9 cellular contexts compared by ENCODE assay signal in the genomic region with DNA sequence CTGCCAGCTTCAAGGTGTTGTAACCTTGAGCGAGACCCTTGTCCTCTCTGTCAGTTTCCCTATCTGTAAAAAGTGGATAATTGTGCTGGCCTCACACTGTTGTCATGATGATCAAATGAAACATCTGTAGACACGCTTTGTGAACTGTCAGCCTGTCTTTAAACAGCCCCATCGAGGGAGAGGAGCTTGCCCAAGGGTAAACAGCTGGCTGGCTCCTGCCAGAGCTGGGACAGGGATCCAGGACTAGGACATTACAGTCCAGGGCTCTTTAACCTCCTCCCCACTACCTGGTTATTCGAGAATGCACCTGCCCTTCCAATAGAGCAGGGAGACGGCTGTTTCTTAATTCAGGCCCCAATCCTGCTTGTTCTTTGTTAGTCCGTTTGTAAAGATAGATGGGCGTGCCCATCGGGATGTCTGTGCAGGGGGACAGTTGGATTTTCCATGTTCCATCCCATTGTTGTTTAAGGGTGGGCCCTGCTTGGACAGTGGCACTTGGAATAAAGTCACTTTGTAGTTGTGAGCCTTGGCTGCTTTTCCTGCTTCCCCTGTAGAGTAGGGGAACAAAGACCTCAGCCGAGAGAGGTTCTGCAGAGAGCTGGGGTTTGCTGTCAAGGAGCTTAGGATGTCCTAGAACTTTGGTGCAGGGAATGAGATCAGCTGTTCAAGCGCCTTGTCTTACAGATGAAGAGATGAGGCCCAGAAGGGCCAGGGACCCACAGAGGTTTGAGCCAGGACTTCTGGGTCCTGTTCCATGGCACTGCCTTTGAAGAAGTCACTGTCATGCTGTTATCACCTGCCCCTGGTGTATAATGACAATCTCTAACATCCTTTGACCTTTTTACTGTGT.
A peak's percentile ranks its signal among the peaks of the same experiment; 100 is the strongest.
DNase-seq lines count a peak whose midpoint lies in the region; ATAC-seq and TF ChIP-seq lines count a peak whose summit lies in the region.
"Had no signal": no experiment of that assay in that cellular context is flagged by ENCODE, and none has a peak within 500 bp of the region (broad histone marks: within the 10 kb centered on the region; RNA-seq: fewer than 3 reads in every experiment).

No MANE protein-coding gene starts in this region.

- peak overlapping the region; percentile 58 for H3K4me2 ChIP-seq in mesendoderm (ENCODE audit: low read length)

- H4K8ac ChIP-seq in mesendoderm (ENCODE audit: low read depth, low read length), result no peak overlapping the region

- no peak overlapping the region for H4K5ac ChIP-seq in mesendoderm (ENCODE audit: low read length)

- no peak overlapping the region for H2BK15ac ChIP-seq in mesendoderm (replicated peaks; ENCODE audit: low read depth)

- no peak overlapping the region for H3K18ac ChIP-seq in mesendoderm (ENCODE audit: low read length)

- no peak overlapping the region for H2AK5ac ChIP-seq in mesendoderm (ENCODE audit: low read length)

- in situ Hi-C loops in brain microvascular endothelial cell (cut with HindIII; ENCODE audit: low pct_ligation_motif_present, low sequenced_read_pairs), result no loop called here

- H3K36me3 ChIP-seq in brain microvascular endothelial cell (replicated peaks) (peaks cover 8% of the 10 kb centered on the region), mesendoderm (ENCODE audit: control insufficient read depth, insufficient read depth, low read length) (no peaks in the 10 kb centered on the region), urinary bladder (ENCODE audit: insufficient read depth) (no peaks in the 10 kb centered on the region)

- H3K27ac ChIP-seq in brain microvascular endothelial cell (peak overlapping the region; percentile 80), mesendoderm (ENCODE audit: low read depth, low read length) (no peak overlapping the region), urinary bladder (ENCODE audit: low read depth) (peak overlapping the region; percentile 40)

- H3K79me2 ChIP-seq in mesendoderm (ENCODE audit: control insufficient read depth, insufficient read depth, low read length), result peaks cover 49% of the 10 kb centered on the region

- no CpG with 5 or more reads among the region's 10 CpGs for WGBS in mesendoderm (ENCODE audit: extremely low coverage, insufficient coverage, low lambda C conversion rate)
- WGBS in urinary bladder, result 22% methylated on average over 10 of the region's 10 CpGs

- H3K4me1 ChIP-seq in mesendoderm (ENCODE audit: control insufficient read depth, low read depth, low read length) (peaks cover 16% of the 10 kb centered on the region), urinary bladder (ENCODE audit: insufficient read depth) (no peaks in the 10 kb centered on the region)

- H3K79me1 ChIP-seq in mesendoderm (ENCODE audit: low read length), result peaks cover 35% of the 10 kb centered on the region

- peak overlapping the region; percentile 70 for H3K4me3 ChIP-seq in brain microvascular endothelial cell (ENCODE audit: low read depth, low read length)
- no peak overlapping the region for H3K4me3 ChIP-seq in mesendoderm (ENCODE audit: low read length)
- peak overlapping the region; percentile 69 for H3K4me3 ChIP-seq in urinary bladder (ENCODE audit: low read depth, low read length)

- no peaks in the 10 kb centered on the region for H3K27me3 ChIP-seq in brain microvascular endothelial cell (replicated peaks)
- no peaks in the 10 kb centered on the region for H3K27me3 ChIP-seq in mesendoderm (ENCODE audit: insufficient read depth, low read length, poor library complexity)

- peak; percentile 34 for DNase-seq in Right ventricle myocardium inferior (ENCODE audit: missing footprints)
- no peak for DNase-seq in left ventricle myocardium superior
- no peak for DNase-seq in brain microvascular endothelial cell
- DNase-seq in mesendoderm, result no peak
- DNase-seq: NCI-H446 had no signal

- intact Hi-C loops in Right ventricle myocardium inferior (cut with DNase I), result loop anchor here (2.0 to 10.0 kb wide), 4 partner anchors 34 to 481 kb away; a partner anchor contains a TSS
- intact Hi-C loops in left ventricle myocardium superior (cut with micrococcal nuclease), result no loop called here

- H2BK5ac ChIP-seq in mesendoderm (ENCODE audit: low read length), result no peak overlapping the region

- H3K23ac ChIP-seq in mesendoderm (ENCODE audit: low read length), result no peak overlapping the region

- H3K56ac ChIP-seq in mesendoderm (ENCODE audit: low read length), result peak overlapping the region; percentile 96

- TF ChIP-seq CTCF in brain microvascular endothelial cell (IDR thresholded peaks at IDR 0.05; ENCODE audit: low read depth, low read length, missing control alignments), result no peak

- ATAC-seq in Right ventricle myocardium inferior (no peak), left ventricle myocardium superior (no peak), GM18498 (IDR thresholded peaks at IDR 0.05; ENCODE audit: unreplicated experiment) (no peak), HG03432 (IDR thresholded peaks at IDR 0.05; ENCODE audit: unreplicated experiment) (no peak), HG02588 (IDR thresholded peaks at IDR 0.05; ENCODE audit: unreplicated experiment) (no peak)

- H2BK120ac ChIP-seq in mesendoderm (ENCODE audit: low read depth, low read length), result no peak overlapping the region

- H3K9ac ChIP-seq in mesendoderm (ENCODE audit: low read length), result peak overlapping the region; percentile 81

- no peak overlapping the region for H3K4ac ChIP-seq in mesendoderm (ENCODE audit: low read depth, low read length)
